Comparison of ENCODE assay signal across 1 cellular context in genomic region chr17:76353599-76354316, GRCh38.
A peak's percentile ranks its signal among the peaks of the same experiment; 100 is the strongest.
TF ChIP-seq lines count a peak whose summit lies in the region.

PRPSAP1 (minus strand) TSS chr17:76353916; CDS start chr17:76353703, 213 bp downstream.

TF ChIP-seq in K562, 482 proteins besides CTCF, POLR2A, EP300 and RAD21 (continued from another document):
- TF ChIP-seq E4F1 (CRISPR knock-in tag; IDR thresholded peaks at IDR 0.05; ENCODE audit: borderline replicate concordance) (no peak), ARNT (IDR thresholded peaks at IDR 0.05) (peak in 1 of 2 experiments; percentile 92; a peak in 2 of 4 replicates), BHLHE40 (IDR thresholded peaks at IDR 0.05; ENCODE audit: low read length) (peak; percentile 62), PHF21A (IDR thresholded peaks at IDR 0.05; ENCODE audit: borderline replicate concordance, low read depth) (no peak), NONO (IDR thresholded peaks at IDR 0.05; ENCODE audit: low read depth in 2 of 2, low read length in 1 of 2) (peak in 1 of 2 experiments; percentile 72; a peak in 2 of 4 replicates), BCOR (IDR thresholded peaks at IDR 0.05) (no peak; the same call in 1 of the 2 replicates), SIN3B (IDR thresholded peaks at IDR 0.05; ENCODE audit: low read depth) (peak; percentile 54; the same call in 1 of the 2 replicates), HDAC8 (tag; IDR thresholded peaks at IDR 0.05) (peak; percentile 84), CTBP1 (IDR thresholded peaks at IDR 0.05; ENCODE audit: borderline replicate concordance) (peak; percentile 91), TARDBP (IDR thresholded peaks at IDR 0.05) (0 out of 2 replicates have a peak, but pooled peaks have one; percentile 54), EWSR1 (IDR thresholded peaks at IDR 0.05; ENCODE audit: borderline replicate concordance, low read depth, partially characterized antibody) (no peak), TAL1 (IDR thresholded peaks at IDR 0.05) (peak; percentile 9; the same call in 1 of the 2 replicates), TAF1 (IDR thresholded peaks at IDR 0.05; ENCODE audit: control insufficient read depth, extremely low read depth, insufficient read depth, low read length, severe bottlenecking) (peak; percentile 86), RNF2 (IDR thresholded peaks at IDR 0.05) (no peak), SIX5 (IDR thresholded peaks at IDR 0.05; ENCODE audit: borderline replicate concordance in 1 of 2, insufficient read depth in 1 of 2, low read depth in 1 of 2, low read length in 2 of 2) (peak; percentile 49 to 50; a peak in 3 of 4 replicates), FOXK2 (conservative IDR thresholded peaks at IDR 0.05 in 1 of 2, IDR thresholded peaks at IDR 0.05 in 1 of 2; ENCODE audit: low read depth in 2 of 2) (peak in 1 of 2 experiments; percentile 51; a peak in 2 of 4 replicates), ZNF511 (CRISPR knock-in tag; IDR thresholded peaks at IDR 0.05) (peak; percentile 11; the same call in 1 of the 2 replicates), ZNF408 (CRISPR knock-in tag; IDR thresholded peaks at IDR 0.05; ENCODE audit: low read depth) (no peak), ZNF76 (CRISPR knock-in tag; IDR thresholded peaks at IDR 0.05; ENCODE audit: borderline replicate concordance) (peak; percentile 45; the same call in 1 of the 2 replicates), FIP1L1 (IDR thresholded peaks at IDR 0.05; ENCODE audit: low read depth, low read length, poor library complexity, severe bottlenecking) (no peak), SIN3A (IDR thresholded peaks at IDR 0.05; ENCODE audit: borderline replicate concordance in 2 of 2, control insufficient read depth in 1 of 2, low read depth in 2 of 2, low read length in 2 of 2) (peak in 1 of 2 experiments; percentile 91), SNIP1 (IDR thresholded peaks at IDR 0.05; ENCODE audit: low read depth) (peak; percentile 100), TGIF2 (CRISPR knock-in tag; IDR thresholded peaks at IDR 0.05) (no peak; the same call in 1 of the 2 replicates), DIDO1 (tag; IDR thresholded peaks at IDR 0.05; ENCODE audit: low read depth) (peak; percentile 99), E2F1 (CRISPR knock-in tag; IDR thresholded peaks at IDR 0.05) (0 out of 2 replicates have a peak, but pooled peaks have one; percentile 74), TEAD1 (CRISPR knock-in tag; IDR thresholded peaks at IDR 0.05) (peak; percentile 64 to 82; a peak in 3 of 4 replicates), ZNF740 (CRISPR knock-in tag; IDR thresholded peaks at IDR 0.05) (peak; percentile 56; the same call in 1 of the 2 replicates), ZNF740 (tag; IDR thresholded peaks at IDR 0.05) (no peak), SIRT6 (IDR thresholded peaks at IDR 0.05; ENCODE audit: low read depth, low read length) (no peak), POLR2G (IDR thresholded peaks at IDR 0.05; ENCODE audit: low read depth, low read length) (peak; percentile 97), E2F6 (IDR thresholded peaks at IDR 0.05; ENCODE audit: borderline replicate concordance in 1 of 2, extremely low read depth in 1 of 2, insufficient read depth in 1 of 2, insufficient read length in 1 of 2, low read depth in 1 of 2, low read length in 1 of 2, poor library complexity in 1 of 2, severe bottlenecking in 1 of 2) (peak in 1 of 2 experiments; percentile 59), YY1 (IDR thresholded peaks at IDR 0.05; ENCODE audit: borderline replicate concordance in 1 of 3, control insufficient read depth in 1 of 3, extremely low read depth in 1 of 3, insufficient read depth in 3 of 3, insufficient read length in 1 of 3, insufficient replicate concordance in 2 of 3, low read depth in 1 of 3, low read length in 2 of 3) (peak; percentile 97 to 99 (median 99)), GABPA (tag; conservative IDR thresholded peaks at IDR 0.05; ENCODE audit: low read depth) (peak; percentile 70), SUPT5H (IDR thresholded peaks at IDR 0.05) (peak; percentile 86), MXI1 (IDR thresholded peaks at IDR 0.05; ENCODE audit: low read depth, low read length) (no peak), E2F8 (IDR thresholded peaks at IDR 0.05; ENCODE audit: low read depth, partially characterized antibody) (peak; percentile 74), ZNF717 (CRISPR knock-in tag; IDR thresholded peaks at IDR 0.05) (no peak), U2AF1 (optimal IDR thresholded peaks at IDR 0.05; ENCODE audit: low read depth, low read length) (peak; percentile 88), NR2C1 (IDR thresholded peaks at IDR 0.05) (peak; percentile 95), NR2C1 (tag; IDR thresholded peaks at IDR 0.05) (peak; percentile 89), RBBP5 (IDR thresholded peaks at IDR 0.05; ENCODE audit: borderline replicate concordance, insufficient read depth, low read length, poor library complexity, severe bottlenecking) (peak; percentile 80), ZNF668 (CRISPR knock-in tag; IDR thresholded peaks at IDR 0.05) (no peak), JUNB (CRISPR knock-in tag; conservative IDR thresholded peaks at IDR 0.05) (no peak), SMAD3 (CRISPR knock-in tag; conservative IDR thresholded peaks at IDR 0.05) (peak; percentile 89), SMAD1 (IDR thresholded peaks at IDR 0.05; ENCODE audit: low read depth, low read length, partially characterized antibody) (peak; percentile 29), PYGO2 (tag; IDR thresholded peaks at IDR 0.05) (no peak), SMAD4 (CRISPR knock-in tag; conservative IDR thresholded peaks at IDR 0.05) (peak; percentile 93), ESRRA (IDR thresholded peaks at IDR 0.05; ENCODE audit: borderline replicate concordance, low read depth) (peak; percentile 76), POLR2AphosphoS5 (IDR thresholded peaks at IDR 0.05; ENCODE audit: control insufficient read depth, insufficient read depth, low read depth, low read length) (peak; percentile 63), ARID1B (IDR thresholded peaks at IDR 0.05) (0 out of 2 replicates have a peak, but pooled peaks have one; percentile 22), SRF (CRISPR knock-in tag; IDR thresholded peaks at IDR 0.05) (no peak; a peak in 1 of 4 replicates), XRCC5 (IDR thresholded peaks at IDR 0.05; ENCODE audit: low read depth, low read length) (peak; percentile 89), NUFIP1 (IDR thresholded peaks at IDR 0.05; ENCODE audit: partially characterized antibody) (no peak), ATF3 (IDR thresholded peaks at IDR 0.05) (no peak), ATF3 (CRISPR knock-in tag; conservative IDR thresholded peaks at IDR 0.05) (peak; percentile 78), SAFB (IDR thresholded peaks at IDR 0.05; ENCODE audit: borderline replicate concordance, low read depth, low read length) (0 out of 2 replicates have a peak, but pooled peaks have one; percentile 21), NBN (IDR thresholded peaks at IDR 0.05; ENCODE audit: low read depth) (peak; percentile 91), DMBX1 (CRISPR knock-in tag; IDR thresholded peaks at IDR 0.05; ENCODE audit: borderline replicate concordance) (peak; percentile 84; the same call in 1 of the 2 replicates), TFAP4 (CRISPR knock-in tag; IDR thresholded peaks at IDR 0.05; ENCODE audit: borderline replicate concordance) (peak; percentile 99), E2F5 (CRISPR knock-in tag; IDR thresholded peaks at IDR 0.05) (no peak), KLF16 (IDR thresholded peaks at IDR 0.05) (no peak), ZNF583 (CRISPR knock-in tag; IDR thresholded peaks at IDR 0.05) (peak; percentile 86), CGGBP1 (CRISPR knock-in tag; IDR thresholded peaks at IDR 0.05) (peak; percentile 38), ZNF239 (CRISPR knock-in tag; IDR thresholded peaks at IDR 0.05) (peak; percentile 64; the same call in 1 of the 2 replicates)
